10 cellular contexts compared by ENCODE assay signal in the genomic region with DNA sequence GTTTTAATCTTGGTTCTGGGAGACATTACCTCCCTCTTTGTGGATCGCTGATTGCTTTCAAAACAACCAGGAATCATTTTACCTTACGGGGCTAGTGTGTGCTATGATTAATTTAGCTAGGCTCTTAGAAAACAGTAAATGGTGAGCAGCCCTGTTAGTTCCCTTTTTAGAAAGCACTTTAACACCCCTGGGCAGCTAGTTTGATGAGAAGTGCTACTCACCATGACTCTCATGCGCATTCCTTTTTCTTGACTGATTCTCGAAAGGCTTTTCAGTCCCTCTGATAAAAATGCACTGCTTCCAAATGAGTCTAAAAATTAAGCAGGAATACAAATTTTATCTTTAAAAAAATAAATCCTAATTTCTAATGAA.
DNase-seq lines count a peak whose midpoint lies in the region; FAIRE-seq and TF ChIP-seq lines count a peak whose summit lies in the region.
"Had no signal": no experiment of that assay in that cellular context is flagged by ENCODE, and none has a peak within 500 bp of the region (broad histone marks: within the 10 kb centered on the region; RNA-seq: fewer than 3 reads in every experiment).

No MANE protein-coding gene starts in this region.

- peaks cover 42% of the 10 kb centered on the region for H3K4me1 Mint-ChIP-seq in chondrocyte (ENCODE audit: low read depth)
- H3K4me1 Mint-ChIP-seq: CD4-positive, CD25-positive, alpha-beta regulatory T cell had no signal

- no peak overlapping the region for H4K8ac ChIP-seq in mesenchymal stem cell (ENCODE audit: low read length)

- FAIRE-seq in GM12891 (lab: Jason Lieb, UNC): no peak

- TF ChIP-seq CTCF in AG10803 (conservative IDR thresholded peaks at IDR 0.05; ENCODE audit: low read length): no peak
- no peak for TF ChIP-seq CTCF in chondrocyte (IDR thresholded peaks at IDR 0.05)

- peaks cover 18% of the 10 kb centered on the region for H3K9me3 ChIP-seq in mesenchymal stem cell (ENCODE audit: control insufficient read depth, low read length)
- H3K9me3 ChIP-seq in HAP-1: no peaks in the 10 kb centered on the region; the same call in 1 of the 2 replicates

- H3K9me3 Mint-ChIP-seq in chondrocyte (ENCODE audit: low read depth): peaks cover 9% of the 10 kb centered on the region

- H3K4me1 ChIP-seq in mesenchymal stem cell (ENCODE audit: control insufficient read depth, insufficient read depth, low read depth, low read length) (peaks cover 9% of the 10 kb centered on the region), HAP-1 (peaks cover 3% of the 10 kb centered on the region)

- no peak overlapping the region for H3K14ac ChIP-seq in mesenchymal stem cell (ENCODE audit: low read length in 2 of 2)

- H4K91ac ChIP-seq in mesenchymal stem cell (ENCODE audit: low read length): no peak overlapping the region

- no peak overlapping the region for H2BK15ac ChIP-seq in mesenchymal stem cell (ENCODE audit: low read depth, poor library complexity, severe bottlenecking)

- H3K27me3 Mint-ChIP-seq in chondrocyte (ENCODE audit: low read depth): no peaks in the 10 kb centered on the region

- peaks cover 0 to 9% of the 10 kb centered on the region in 2 experiments for H3K36me3 ChIP-seq in mesenchymal stem cell (ENCODE audit: control insufficient read depth in 1 of 2, insufficient read depth in 2 of 2, low read depth in 1 of 2, low read length in 2 of 2)
- no peaks in the 10 kb centered on the region for H3K36me3 ChIP-seq in HAP-1 (replicated peaks)

- peak overlapping the region; percentile 28 for H3K4me3 Mint-ChIP-seq in chondrocyte (ENCODE audit: unreplicated experiment)
- H3K4me3 Mint-ChIP-seq: CD4-positive, CD25-positive, alpha-beta regulatory T cell had no signal

- no peak for TF ChIP-seq POLR2A in GM12891 (IDR thresholded peaks at IDR 0.05; ENCODE audit: low read depth, low read length)

- peak overlapping the region; percentile 15 for H2AK5ac ChIP-seq in mesenchymal stem cell (ENCODE audit: low read length, severe bottlenecking)

- H2AFZ ChIP-seq in mesenchymal stem cell (ENCODE audit: low read depth, low read length): no peak overlapping the region

- H3K4me3 ChIP-seq in AG10803 (ENCODE audit: low read length) (peak overlapping the region; percentile 48), mesenchymal stem cell (ENCODE audit: insufficient read depth in 1 of 2, low read depth in 1 of 2, low read length in 2 of 2) (peak overlapping the region in 1 of 2 experiments; percentile 34), HAP-1 (no peak overlapping the region)

- peak; percentile 67 for DNase-seq in AG10803 (ENCODE audit: low read depth)
- peak; percentile 67 for DNase-seq in KBM-7
- no peak for DNase-seq in chondrocyte (ENCODE audit: low spot score)
- no peak for DNase-seq in mesenchymal stem cell
- no peak for DNase-seq in HAP-1 (ENCODE audit: low spot score in 2 of 2)
- DNase-seq in dermis blood vessel endothelial cell: no peak
- DNase-seq in GM12891 (ENCODE audit: insufficient read length, low spot score): no peak
- DNase-seq in cerebellum (ENCODE audit: low spot score): no peak
- DNase-seq: activated effector memory CD4-positive, alpha-beta T cell treated with anti-CD3 and anti-CD28 coated beads, Interleukin-2, amount 50 U/mL, for 16 hours; CD4-positive, CD25-positive, alpha-beta regulatory T cell had no signal

- no peak overlapping the region for H3K23ac ChIP-seq in mesenchymal stem cell (ENCODE audit: low read length in 2 of 2)

- H3K36me3 Mint-ChIP-seq in chondrocyte (ENCODE audit: low read depth): peaks cover 2% of the 10 kb centered on the region

- WGBS in mesenchymal stem cell: 43% methylated on average over 1 of the region's 4 CpGs

- in situ Hi-C loops in KBM-7 (cut with MboI; ENCODE audit: low pct_unique_long_range_greater_than_20kb, low sequenced_read_pairs): no loop called here
- in situ Hi-C loops in HAP-1 (cut with MboI; ENCODE audit: low sequenced_read_pairs): no loop called here

- no peak overlapping the region for H2BK5ac ChIP-seq in mesenchymal stem cell (ENCODE audit: low read depth, low read length, poor library complexity, severe bottlenecking)

- H3K4me2 ChIP-seq in mesenchymal stem cell (ENCODE audit: low read length, poor library complexity, severe bottlenecking): no peak overlapping the region

- H2BK12ac ChIP-seq in mesenchymal stem cell (ENCODE audit: low read length in 2 of 2): no peak overlapping the region

- H3K27me3 ChIP-seq in mesenchymal stem cell (ENCODE audit: control insufficient read depth in 1 of 2, insufficient read depth in 1 of 2, low read length in 2 of 2) (no peaks in the 10 kb centered on the region), HAP-1 (ENCODE audit: low read depth) (no peaks in the 10 kb centered on the region)

- H2BK120ac ChIP-seq in mesenchymal stem cell (ENCODE audit: low read depth, low read length): no peak overlapping the region

- H3K4ac ChIP-seq in mesenchymal stem cell (ENCODE audit: low read depth in 1 of 2, low read length in 2 of 2): no peak overlapping the region

- H3K27ac ChIP-seq in mesenchymal stem cell (ENCODE audit: low read length, poor library complexity, severe bottlenecking): peak overlapping the region; percentile 97

- H3K79me1 ChIP-seq in mesenchymal stem cell (replicated peaks; ENCODE audit: low read length, poor library complexity, severe bottlenecking): peaks cover 3% of the 10 kb centered on the region

- no peak overlapping the region for H3K18ac ChIP-seq in mesenchymal stem cell (ENCODE audit: low read depth in 1 of 2, low read length in 2 of 2)

- peak overlapping the region; percentile 86 for H3K9ac ChIP-seq in mesenchymal stem cell (ENCODE audit: low read length)

- peak overlapping the region; percentile 94 for H3K27ac Mint-ChIP-seq in chondrocyte (ENCODE audit: unreplicated experiment)
- H3K27ac Mint-ChIP-seq: CD4-positive, CD25-positive, alpha-beta regulatory T cell had no signal

TF ChIP-seq in GM12891, 5 proteins besides CTCF, POLR2A, EP300 and RAD21:
- no peak for TF ChIP-seq PAX5 (IDR thresholded peaks at IDR 0.05; ENCODE audit: insufficient read depth, low read length, severe bottlenecking)
- TF ChIP-seq TAF1 (IDR thresholded peaks at IDR 0.05; ENCODE audit: low read depth, low read length): no peak
- no peak for TF ChIP-seq POLR2AphosphoS5 (IDR thresholded peaks at IDR 0.05; ENCODE audit: low read depth, low read length)
- TF ChIP-seq SPI1 (IDR thresholded peaks at IDR 0.05; ENCODE audit: low read depth, low read length): no peak
- TF ChIP-seq POU2F2 (IDR thresholded peaks at IDR 0.05; ENCODE audit: low read depth, low read length): no peak

Comparison
In these comparisons a context has a peak if more than half of its experiments do, and no peak if none do; other contexts are left out.
1. DNase-seq: peak in AG10803 (single experiment) and KBM-7 (single experiment); none in chondrocyte (single experiment), mesenchymal stem cell (single experiment), HAP-1 (0 of 2), dermis blood vessel endothelial cell (single experiment), GM12891 (single experiment) and cerebellum (single experiment).